In the genomic region with DNA sequence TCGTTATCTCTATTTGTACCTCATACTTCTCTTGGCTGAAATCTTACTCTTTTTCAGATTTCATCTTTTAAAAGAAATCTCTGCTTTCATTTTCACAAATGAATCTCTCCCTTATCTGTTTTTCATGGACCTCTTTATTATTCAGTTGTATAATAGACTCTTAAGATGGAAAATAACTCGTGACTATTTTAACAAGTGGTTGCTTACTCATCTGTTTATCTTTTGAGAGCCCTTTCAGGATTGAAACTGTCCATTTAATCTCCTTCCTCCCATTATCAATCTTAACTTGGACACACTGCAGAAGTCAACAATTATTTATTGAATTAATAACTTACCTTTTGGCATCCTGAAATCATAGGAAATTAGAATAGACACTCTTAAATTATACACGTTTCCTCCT, we compare ENCODE assay signal across 29 cellular contexts.
"Had no signal": no experiment of that assay in that cellular context is flagged by ENCODE, and none has a peak within 500 bp of the region (broad histone marks: within the 10 kb centered on the region; RNA-seq: fewer than 3 reads in every experiment).

No MANE protein-coding gene starts in this region.

- H3K27ac ChIP-seq: breast epithelium, SK-N-MC had no signal

- ATAC-seq: activated T-helper 17 cell treated with anti-CD3 and anti-CD28 coated beads, Interleukin-2, amount 50 U/mL, for 72 hours; Panc1; Right ventricle myocardium inferior; T-cell had no signal

- H3K4me1 ChIP-seq: breast epithelium had no signal

- FAIRE-seq: TTC549 had no signal

- H3K27ac Mint-ChIP-seq: activated B cell treated with CpG ODN at 0.5 μM for 24 hours; activated CD4-positive, alpha-beta memory T cell treated with anti-CD3 and anti-CD28 coated beads for 36 hours; activated CD4-positive, alpha-beta T cell treated with anti-CD3 and anti-CD28 coated beads, Interleukin-2, amount 10 ng/mL, durations not matched to agents 24 days and 14 days; activated naive CD4-positive, alpha-beta T cell treated with anti-CD3 and anti-CD28 coated beads, Interleukin-2, amount 10 ng/mL, durations not matched to agents 7 days and 5 days; activated naive CD8-positive, alpha-beta T cell treated with anti-CD3 and anti-CD28 coated beads for 36 hours; activated T-helper 17 cell treated with anti-CD3 and anti-CD28 coated beads, Interleukin-2, amount 50 U/mL, for 72 hours; T-cell had no signal

- DNase-seq: activated B cell treated with CpG ODN at 0.5 μM for 24 hours; activated CD4-positive, alpha-beta memory T cell treated with anti-CD3 and anti-CD28 coated beads for 36 hours; activated CD4-positive, alpha-beta T cell treated with anti-CD3 and anti-CD28 coated beads for 1 hour; activated CD4-positive, alpha-beta T cell treated with anti-CD3 and anti-CD28 coated beads, Interleukin-2, amount 10 ng/mL, durations not matched to agents 24 days and 14 days; activated gamma-delta T cell; activated naive CD4-positive, alpha-beta T cell treated with anti-CD3 and anti-CD28 coated beads, Interleukin-2, amount 10 ng/mL, durations not matched to agents 7 days and 5 days; activated naive CD8-positive, alpha-beta T cell treated with anti-CD3 and anti-CD28 coated beads for 36 hours; activated T-cell treated with anti-CD3 and anti-CD28 coated beads for 4 hours; activated T-cell treated with anti-CD3 and anti-CD28 coated beads, Interleukin-2, amount 50 U/mL, for 48 hours; aorta; caudate nucleus; NCI-H1092; NCI-H1417; NCI-H1930; NCI-H2171; NCI-H2227 treated with DMSO at 0.1 percent for 48 hours; NCI-H446 treated with DMSO at 0.1 percent for 48 hours; NCI-H526; NCI-H774; RPMI8226; T-cell; T-helper 2 cell; T1000 had no signal

- H3K4me3 ChIP-seq: breast epithelium, SK-N-MC had no signal

- H3K4me1 Mint-ChIP-seq: activated B cell treated with CpG ODN at 0.5 μM for 24 hours; activated CD4-positive, alpha-beta T cell treated with anti-CD3 and anti-CD28 coated beads, Interleukin-2, amount 10 ng/mL, durations not matched to agents 24 days and 14 days; activated naive CD4-positive, alpha-beta T cell treated with anti-CD3 and anti-CD28 coated beads, Interleukin-2, amount 10 ng/mL, durations not matched to agents 7 days and 5 days; activated naive CD8-positive, alpha-beta T cell treated with anti-CD3 and anti-CD28 coated beads for 36 hours; activated T-helper 17 cell treated with anti-CD3 and anti-CD28 coated beads, Interleukin-2, amount 50 U/mL, for 72 hours; T-cell had no signal

- H3K9me3 Mint-ChIP-seq: activated B cell treated with CpG ODN at 0.5 μM for 24 hours; activated CD4-positive, alpha-beta memory T cell treated with anti-CD3 and anti-CD28 coated beads for 36 hours; activated CD4-positive, alpha-beta T cell treated with anti-CD3 and anti-CD28 coated beads, Interleukin-2, amount 10 ng/mL, durations not matched to agents 24 days and 14 days; activated naive CD4-positive, alpha-beta T cell treated with anti-CD3 and anti-CD28 coated beads, Interleukin-2, amount 10 ng/mL, durations not matched to agents 7 days and 5 days; activated naive CD8-positive, alpha-beta T cell treated with anti-CD3 and anti-CD28 coated beads for 36 hours; activated T-helper 17 cell treated with anti-CD3 and anti-CD28 coated beads, Interleukin-2, amount 50 U/mL, for 72 hours; T-cell had no signal

- H3K4me3 Mint-ChIP-seq: activated B cell treated with CpG ODN at 0.5 μM for 24 hours; activated CD4-positive, alpha-beta memory T cell treated with anti-CD3 and anti-CD28 coated beads for 36 hours; activated CD4-positive, alpha-beta T cell treated with anti-CD3 and anti-CD28 coated beads, Interleukin-2, amount 10 ng/mL, durations not matched to agents 24 days and 14 days; activated naive CD4-positive, alpha-beta T cell treated with anti-CD3 and anti-CD28 coated beads, Interleukin-2, amount 10 ng/mL, durations not matched to agents 7 days and 5 days; activated naive CD8-positive, alpha-beta T cell treated with anti-CD3 and anti-CD28 coated beads for 36 hours; activated T-helper 17 cell treated with anti-CD3 and anti-CD28 coated beads, Interleukin-2, amount 50 U/mL, for 72 hours; T-cell had no signal

- H3K27me3 Mint-ChIP-seq: activated CD4-positive, alpha-beta T cell treated with anti-CD3 and anti-CD28 coated beads, Interleukin-2, amount 10 ng/mL, durations not matched to agents 24 days and 14 days; activated naive CD4-positive, alpha-beta T cell treated with anti-CD3 and anti-CD28 coated beads, Interleukin-2, amount 10 ng/mL, durations not matched to agents 7 days and 5 days; activated naive CD8-positive, alpha-beta T cell treated with anti-CD3 and anti-CD28 coated beads for 36 hours had no signal

- H3K36me3 Mint-ChIP-seq: activated CD4-positive, alpha-beta memory T cell treated with anti-CD3 and anti-CD28 coated beads for 36 hours; activated naive CD4-positive, alpha-beta T cell treated with anti-CD3 and anti-CD28 coated beads, Interleukin-2, amount 10 ng/mL, durations not matched to agents 7 days and 5 days; activated naive CD8-positive, alpha-beta T cell treated with anti-CD3 and anti-CD28 coated beads for 36 hours; T-cell had no signal

- H3K27me3 ChIP-seq: breast epithelium had no signal

- H3K9me3 ChIP-seq: breast epithelium had no signal
